ENCODE assay signal across 18 cellular contexts in the genomic region with DNA sequence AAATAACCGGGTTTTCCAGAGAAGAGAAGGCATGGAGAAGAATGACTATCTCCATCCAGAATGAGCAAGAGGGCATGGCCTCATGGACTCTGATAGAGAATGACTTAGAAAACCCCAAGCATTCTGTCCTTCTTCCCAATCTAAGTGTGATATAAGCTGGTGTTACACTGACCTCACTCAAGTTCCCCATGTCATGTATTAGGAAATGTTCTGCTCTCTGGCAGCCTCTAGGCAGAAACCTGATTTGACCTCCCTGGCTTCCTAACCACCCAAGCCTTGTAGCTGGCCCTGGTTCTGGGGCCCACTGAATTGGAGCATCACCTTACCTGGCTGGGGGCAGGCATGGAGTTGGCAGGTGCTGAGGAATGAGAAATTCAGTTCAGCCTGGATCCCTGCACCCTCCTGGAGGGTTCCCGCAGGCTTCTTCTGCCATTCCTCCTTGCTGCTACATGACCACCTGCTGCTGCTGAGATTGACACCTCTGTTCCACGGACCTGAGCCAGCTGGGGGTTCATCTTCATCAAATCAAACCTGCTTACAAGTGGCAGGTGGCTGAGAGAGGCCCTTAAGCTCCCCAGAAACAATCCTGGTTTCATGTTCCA. TPM values are rescaled to one million over a fixed set of nuclear protein-coding genes. Genes with fewer than 3 reads are reported as not detected.
"Had no signal": no experiment of that assay in that cellular context is flagged by ENCODE, and none has a peak within 500 bp of the region (broad histone marks: within the 10 kb centered on the region; RNA-seq: fewer than 3 reads in every experiment).

No MANE protein-coding gene starts in this region.

- H3K27ac Mint-ChIP-seq: activated naive CD8-positive, alpha-beta T cell treated with anti-CD3 and anti-CD28 coated beads for 36 hours; T-helper 1 cell treated with Interleukin-12 subunit alpha and Interleukin-12 subunit beta and Interleukin-4 antibody, amounts not matched to agents 30 μg/mL and 1 μg/mL, for 36 hours had no signal

- DNase-seq: activated CD4-positive, alpha-beta T cell treated with anti-CD3 and anti-CD28 coated beads, Interleukin-2, amount 50 U/mL, for 1 hour; activated CD4-positive, CD25-positive, alpha-beta regulatory T cell; activated CD8-positive, alpha-beta memory T cell treated with anti-CD3 and anti-CD28 coated beads for 24 hours; activated naive CD8-positive, alpha-beta T cell treated with anti-CD3 and anti-CD28 coated beads for 36 hours; amygdala; body of pancreas; caudate nucleus; esophagus squamous epithelium; foreskin fibroblast; glutamatergic neuron; lower lobe of right lung; midbrain; pancreas; stimulated activated CD4-positive, alpha-beta T cell treated with anti-CD3 and anti-CD28 coated beads, Interleukin-12 subunit alpha, Interleukin-12 subunit beta, amount 100 ng/mL, for 4 hours; stimulated activated CD4-positive, alpha-beta T cell treated with anti-CD3 and anti-CD28 coated beads, Interleukin-2, amount 100 ng/mL, for 24 hours had no signal

- H3K27me3 ChIP-seq: body of pancreas, pancreas had no signal

- H3K9me3 ChIP-seq: body of pancreas, lower lobe of right lung, pancreas, thoracic aorta had no signal

- H3K27ac ChIP-seq: body of pancreas, esophagus squamous epithelium, lower lobe of right lung, pancreas, thoracic aorta had no signal

- H3K4me3 ChIP-seq: body of pancreas, esophagus squamous epithelium, lower lobe of right lung, pancreas, thoracic aorta had no signal

- H3K36me3 ChIP-seq: esophagus squamous epithelium, lower lobe of right lung, pancreas, thoracic aorta had no signal

- ATAC-seq: body of pancreas, lower lobe of right lung, pancreas had no signal

- H3K4me3 Mint-ChIP-seq: activated naive CD8-positive, alpha-beta T cell treated with anti-CD3 and anti-CD28 coated beads for 36 hours; T-helper 1 cell treated with Interleukin-12 subunit alpha and Interleukin-12 subunit beta and Interleukin-4 antibody, amounts not matched to agents 30 μg/mL and 1 μg/mL, for 36 hours had no signal

- H3K4me1 ChIP-seq: body of pancreas, esophagus squamous epithelium, lower lobe of right lung, pancreas had no signal

RNA-seq across cellular contexts. Expression of a gene that starts 5.2 kb away (rescaled TPM):
- total RNA-seq: activated naive CD8-positive, alpha-beta T cell treated with anti-CD3 and anti-CD28 coated beads for 36 hours; esophagus squamous epithelium; myocyte had no signal
